ENCODE assay signal across 9 cellular contexts in the genomic region with DNA sequence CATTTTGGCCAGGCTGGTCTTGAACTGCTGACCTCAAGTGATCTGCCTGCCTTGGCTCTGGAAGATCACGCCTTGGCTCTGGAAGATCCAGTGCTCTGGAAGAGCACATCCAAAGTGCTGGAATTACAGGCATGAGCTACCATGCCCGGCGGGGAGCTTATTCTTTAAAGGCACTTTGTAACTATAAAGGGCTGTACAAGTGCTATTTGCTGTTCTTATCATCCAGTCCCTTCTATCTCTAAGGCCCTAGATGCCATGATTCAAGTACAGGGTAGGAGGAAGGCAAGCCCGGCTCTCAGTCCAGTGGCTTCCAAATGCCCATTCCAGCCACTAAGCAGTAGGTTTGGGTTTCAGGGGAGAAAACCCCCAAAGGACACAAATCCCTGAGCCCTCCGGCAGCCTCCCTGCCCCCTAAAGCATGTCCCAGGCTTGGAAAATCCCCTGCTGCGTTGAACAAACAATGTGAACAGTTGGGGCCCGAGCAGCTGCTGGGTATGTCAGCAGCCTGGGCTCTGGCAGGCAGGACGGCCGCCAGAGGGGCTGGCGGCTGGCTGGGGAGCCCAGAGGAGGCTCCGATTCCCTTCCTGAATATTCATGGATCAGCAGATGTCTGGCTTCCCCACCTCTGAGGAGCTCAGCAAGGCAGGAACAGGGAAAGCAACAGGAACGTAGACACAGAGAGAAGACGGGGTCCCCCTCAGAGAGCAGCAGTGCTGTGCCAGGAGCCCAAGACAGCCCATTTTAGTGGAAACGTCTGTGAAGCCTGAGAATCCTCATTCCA. TPM values are rescaled to one million over a fixed set of nuclear protein-coding genes. Genes with fewer than 3 reads are reported as not detected.
A peak's percentile ranks its signal among the peaks of the same experiment; 100 is the strongest.
DNase-seq lines count a peak whose midpoint lies in the region; ATAC-seq, FAIRE-seq and TF ChIP-seq lines count a peak whose summit lies in the region.
"Had no signal": no experiment of that assay in that cellular context is flagged by ENCODE, and none has a peak within 500 bp of the region (broad histone marks: within the 10 kb centered on the region; RNA-seq: fewer than 3 reads in every experiment).

No MANE protein-coding gene starts in this region.

- H3K27ac ChIP-seq in GM12878 (ENCODE audit: control insufficient read depth, insufficient read depth) (no peak overlapping the region), thyroid gland (peak overlapping the region; percentile 37 to 51 (median 49)), suprapubic skin (no peak overlapping the region)
- H3K27ac ChIP-seq: KMS-11 had no signal

- no peak overlapping the region for H3K4me3 Mint-ChIP-seq in T-cell

- H2AFZ ChIP-seq in GM12878 (ENCODE audit: control insufficient read depth, low read depth, low read length), result no peak overlapping the region

- SMC1A ChIA-PET in GM12878 (lab: Charles Lee; ENCODE audit: uncharacterized antibody, unreplicated experiment), result interaction anchor here (0.5 to 1.6 kb wide), 2 partner anchors 15 to 172 kb away, joined by 4 read pairs; no protein-coding TSS in a partner anchor

- no TSS peak for BruUV-seq in GM12878 (replicated peaks; lab: Mats Ljungman, UMichigan)

- no peak overlapping the region for H3K9ac ChIP-seq in GM12878 (ENCODE audit: control insufficient read depth, insufficient read depth, low read length)
- H3K9ac ChIP-seq: KMS-11 had no signal

- no peaks in the 10 kb centered on the region for H3K4me1 Mint-ChIP-seq in T-cell

- H3K27me3 ChIP-seq in GM12878 (replicated peaks in 1 of 2; ENCODE audit: control insufficient read depth in 2 of 2, insufficient read depth in 2 of 2, low read length in 1 of 2) (no peaks in the 10 kb centered on the region), thyroid gland (no peaks in the 10 kb centered on the region), suprapubic skin (peaks cover 5% of the 10 kb centered on the region)

- H3K9me3 ChIP-seq in GM12878 (replicated peaks; ENCODE audit: control insufficient read depth, insufficient read depth, low read length) (no peaks in the 10 kb centered on the region), thyroid gland (no peaks in the 10 kb centered on the region), suprapubic skin (no peaks in the 10 kb centered on the region)

- 30% methylated on average over 14 of the region's 14 CpGs for WGBS in GM12878 (ENCODE audit: insufficient coverage, insufficient replicate concordance, low lambda C conversion rate, missing lambda C conversion rate)
- WGBS in thyroid gland, 2 donors, result 37 to 44% methylated on average over 14 of the region's 14 CpGs
- 48% methylated on average over 14 of the region's 14 CpGs for WGBS in suprapubic skin

- intact Hi-C loops in GM12878 (cut with micrococcal nuclease; ENCODE audit: unreplicated experiment), result no loop called here
- intact Hi-C loops in thyroid gland (cut with DNase I), result no loop called here

- H3K36me3 ChIP-seq in GM12878 (ENCODE audit: control insufficient read depth in 2 of 2, insufficient read depth in 2 of 2, low read length in 1 of 2) (no peaks in the 10 kb centered on the region), thyroid gland (no peaks in the 10 kb centered on the region), suprapubic skin (no peaks in the 10 kb centered on the region)

- no peaks in the 10 kb centered on the region for H3K36me3 Mint-ChIP-seq in T-cell

- FAIRE-seq in GM12878 (lab: Jason Lieb, UNC), result no peak

- no peak overlapping the region for H3K27ac Mint-ChIP-seq in T-cell

- peak; percentile 55 to 66 for DNase-seq in NCI-H187 (lab: John Stamatoyannopoulos, UW)
- DNase-seq in GM12878 (ENCODE audit: low read depth, low spot score), result no peak
- DNase-seq in inferior parietal cortex (ENCODE audit: extremely low spot score), result peak; percentile 22
- DNase-seq in thyroid gland, result peak; percentile 44 to 72
- DNase-seq in T-cell, result no peak
- DNase-seq in suprapubic skin (ENCODE audit: low spot score in 2 of 2), result no peak

- RAD21 ChIA-PET in GM12878 (lab: Charles Lee; ENCODE audit: unreplicated experiment), result no interaction called here

- H3K79me2 ChIP-seq in GM12878 (ENCODE audit: control insufficient read depth, insufficient read depth, low read length), result no peaks in the 10 kb centered on the region

- no peaks in the 10 kb centered on the region for H4K20me1 ChIP-seq in GM12878 (ENCODE audit: control insufficient read depth, insufficient read depth)

- H3K4me1 ChIP-seq in GM12878 (ENCODE audit: control insufficient read depth, insufficient read depth, low read length) (peaks cover 5% of the 10 kb centered on the region), thyroid gland (peaks cover 11 to 21% of the 10 kb centered on the region in 2 donors), suprapubic skin (no peaks in the 10 kb centered on the region)

- no peak overlapping the region for H3K4me2 ChIP-seq in GM12878 (ENCODE audit: control insufficient read depth, insufficient read depth)
- H3K4me2 ChIP-seq: KMS-11 had no signal

- in situ Hi-C loops in GM12878 (cut with MboI), result no loop called here

- peaks cover 31 to 43% of the 10 kb centered on the region in 2 donors for H3K27me3 Mint-ChIP-seq in T-cell

- TF ChIP-seq EP300 in GM12878 (IDR thresholded peaks at IDR 0.05; ENCODE audit: borderline replicate concordance in 1 of 2, control insufficient read depth in 1 of 2, low read depth in 2 of 2, low read length in 2 of 2) (no peak), suprapubic skin (IDR thresholded peaks at IDR 0.05) (no peak)

- POLR2A ChIA-PET in GM12878 (lab: Charles Lee), result no interaction called here
- POLR2A ChIA-PET in T-cell (lab: Charles Lee), result no interaction called here

- no peak for TF ChIP-seq RAD21 in GM12878 (IDR thresholded peaks at IDR 0.05; ENCODE audit: insufficient read depth, low read depth, low read length)

- CTCF ChIA-PET in GM12878 (lab: Yijun Ruan, JAX) (interaction anchor here (1.0 to 2.1 kb wide), 3 partner anchors 9 to 15 kb away, joined by 3 to 8 read pairs (median 3); no protein-coding TSS in a partner anchor), T-cell (lab: Charles Lee) (no interaction called here)

- TF ChIP-seq CTCF in GM12878 (IDR thresholded peaks at IDR 0.05 in 2 of 3, conservative IDR thresholded peaks at IDR 0.05 in 1 of 3; ENCODE audit: control insufficient read depth in 2 of 3, extremely low read depth in 1 of 3, insufficient read depth in 1 of 3, low read depth in 3 of 3, low read length in 3 of 3) (no peak), thyroid gland (IDR thresholded peaks at IDR 0.05) (no peak), suprapubic skin (IDR thresholded peaks at IDR 0.05) (no peak)

- ATAC-seq in GM12878 (0 out of 3 replicates have a peak, but pooled peaks have one; percentile 11), HG03469 (IDR thresholded peaks at IDR 0.05; ENCODE audit: unreplicated experiment) (no peak), T-cell (replicated peaks in 1 of 4) (no peak), GM21447 (IDR thresholded peaks at IDR 0.05; ENCODE audit: unreplicated experiment) (no peak)

- H3K4me3 ChIP-seq in GM12878 (no peak overlapping the region), thyroid gland (replicated peaks in 1 of 3) (no peak overlapping the region), suprapubic skin (no peak overlapping the region)

- TF ChIP-seq POLR2A in GM12878 (IDR thresholded peaks at IDR 0.05; ENCODE audit: low read depth, low read length), result no peak
- TF ChIP-seq POLR2A in thyroid gland (IDR thresholded peaks at IDR 0.05), result no peak
- TF ChIP-seq POLR2A in suprapubic skin (IDR thresholded peaks at IDR 0.05), result no peak

- H3K9me3 Mint-ChIP-seq in T-cell, result no peaks in the 10 kb centered on the region

TF ChIP-seq in GM12878, 131 proteins besides CTCF, POLR2A, EP300 and RAD21 (continues in another document):
- TF ChIP-seq IKZF2 (IDR thresholded peaks at IDR 0.05), result no peak; a peak in 1 of 4 replicates
- TF ChIP-seq CHD2 (IDR thresholded peaks at IDR 0.05; ENCODE audit: borderline replicate concordance, low read depth, low read length), result no peak

RNA-seq across cellular contexts. Expression of a gene that starts 7.7 kb away (rescaled TPM):
- total RNA-seq in GM12878 (2013; cell fraction: nucleolus; rRNA removed), result 10.0 and 14.3 TPM in 2 replicates
- total RNA-seq in GM12878 (2014; rRNA removed), result 0.05 and 0.06 TPM in 2 replicates
- total RNA-seq in GM12878 (2014; rRNA removed; fragmentation: Illumina TruSeq; extraction: Trizol), result 0.04 and 0.09 TPM in 2 replicates
- 0.21 and 0.74 TPM in 2 replicates for total RNA-seq in GM12878 (2021)
- 0.16 TPM for polyA plus RNA-seq in GM12878 (2011; ENCODE audit: low read depth)
- 0.18 and 0.27 TPM in 2 replicates for polyA plus RNA-seq in GM12878 (2011; rRNA removed)
- 0.19 and 0.22 TPM in 2 replicates for polyA plus RNA-seq in GM12878 (2011; cell fraction: cytosol; rRNA removed)
- 1.8 and 2.2 TPM in 2 replicates for polyA plus RNA-seq in GM12878 (2011; cell fraction: nucleus; rRNA removed)
- 0.37 and 0.55 TPM in 2 replicates for polyA plus RNA-seq in GM12878 (2012)
- 0.18 and 0.29 TPM in 2 replicates for polyA plus RNA-seq in GM12878 (2014; fragmentation: Illumina TruSeq; extraction: Trizol)
- polyA plus RNA-seq in GM12878 (2014; fragmentation: Nextera tagmentation; extraction: Ambion mirVana), result under 1 TPM; 0.08 to 0.16 TPM
- 0.24 and 0.41 TPM in 2 replicates for polyA plus RNA-seq in GM12878 (2014; rRNA removed)
- polyA plus RNA-seq in GM12878 (2016; fragmentation: Nextera tagmentation; extraction: Ambion mirVana), result under 1 TPM; 0.06 to 0.17 TPM
- polyA minus RNA-seq in GM12878 (2011; rRNA and poly(A)+ RNA removed), result 0.15 and 1.8 TPM in 2 replicates
- polyA minus RNA-seq in GM12878 (2011; cell fraction: cytosol; rRNA and poly(A)+ RNA removed), result not detected in 2 replicates
- polyA minus RNA-seq in GM12878 (2011; cell fraction: nucleus; rRNA and poly(A)+ RNA removed), result 0.97 and 1.1 TPM in 2 replicates
- total RNA-seq in thyroid gland, result 10 to 100 TPM in 3 of 4 donors, 1 to 10 TPM in 1; 4.6 to 15.9 (median 10.6) TPM
- under 1 TPM in 4 of 5 donors, not detected in 1; 0.13 to 0.32 (median 0.15) TPM for total RNA-seq in T-cell
- total RNA-seq in suprapubic skin, result 1 to 10 TPM in 1 of 4 donors, under 1 TPM in 3; 0.16 to 1.4 (median 0.35) TPM

RNA-seq across cellular contexts. Expression of a gene that starts 37.2 kb away (rescaled TPM):
- not detected in 2 replicates for total RNA-seq in GM12878 (2013; cell fraction: nucleolus; rRNA removed)
- not detected in 2 replicates for total RNA-seq in GM12878 (2014; rRNA removed)
- total RNA-seq in GM12878 (2014; rRNA removed; fragmentation: Illumina TruSeq; extraction: Trizol), result not detected in 2 replicates
- total RNA-seq in GM12878 (2021), result 0.10 and 0.13 TPM in 2 replicates
- not detected for polyA plus RNA-seq in GM12878 (2011; ENCODE audit: low read depth)
- polyA plus RNA-seq in GM12878 (2011; rRNA removed), result not detected in 2 replicates
- polyA plus RNA-seq in GM12878 (2011; cell fraction: cytosol; rRNA removed), result not detected in 2 replicates
- polyA plus RNA-seq in GM12878 (2011; cell fraction: nucleus; rRNA removed), result not detected in 2 replicates
- polyA plus RNA-seq in GM12878 (2012), result not detected in 2 replicates
- not detected in 2 replicates for polyA plus RNA-seq in GM12878 (2014; fragmentation: Illumina TruSeq; extraction: Trizol)
- polyA plus RNA-seq in GM12878 (2014; fragmentation: Nextera tagmentation; extraction: Ambion mirVana), result not detected
- not detected in 2 replicates for polyA plus RNA-seq in GM12878 (2014; rRNA removed)
- under 1 TPM; 0.15 to 0.20 TPM for polyA plus RNA-seq in GM12878 (2016; fragmentation: Nextera tagmentation; extraction: Ambion mirVana)
- polyA minus RNA-seq in GM12878 (2011; rRNA and poly(A)+ RNA removed), result not detected in 2 replicates
- not detected in 2 replicates for polyA minus RNA-seq in GM12878 (2011; cell fraction: cytosol; rRNA and poly(A)+ RNA removed)
- polyA minus RNA-seq in GM12878 (2011; cell fraction: nucleus; rRNA and poly(A)+ RNA removed), result not detected in 2 replicates
- total RNA-seq in thyroid gland, result 1 to 10 TPM in 1 of 4 donors, under 1 TPM in 3; 0.22 to 1.5 (median 0.61) TPM
- under 1 TPM in 1 of 5 donors, not detected in 4; 0.06 TPM for total RNA-seq in T-cell
- total RNA-seq in suprapubic skin, result not detected

Comparison
In these comparisons a context has a peak if more than half of its experiments do, and no peak if none do; other contexts are left out.
1. DNase-seq: peak in NCI-H187 (2 of 2), inferior parietal cortex (single experiment) and thyroid gland (2 of 2); none in GM12878 (single experiment), T-cell (0 of 34) and suprapubic skin (0 of 2).
2. H3K27ac ChIP-seq: peak in thyroid gland (3 of 3); none in GM12878 (single experiment) and suprapubic skin (single experiment).